8 cellular contexts compared by ENCODE assay signal in the genomic region with DNA sequence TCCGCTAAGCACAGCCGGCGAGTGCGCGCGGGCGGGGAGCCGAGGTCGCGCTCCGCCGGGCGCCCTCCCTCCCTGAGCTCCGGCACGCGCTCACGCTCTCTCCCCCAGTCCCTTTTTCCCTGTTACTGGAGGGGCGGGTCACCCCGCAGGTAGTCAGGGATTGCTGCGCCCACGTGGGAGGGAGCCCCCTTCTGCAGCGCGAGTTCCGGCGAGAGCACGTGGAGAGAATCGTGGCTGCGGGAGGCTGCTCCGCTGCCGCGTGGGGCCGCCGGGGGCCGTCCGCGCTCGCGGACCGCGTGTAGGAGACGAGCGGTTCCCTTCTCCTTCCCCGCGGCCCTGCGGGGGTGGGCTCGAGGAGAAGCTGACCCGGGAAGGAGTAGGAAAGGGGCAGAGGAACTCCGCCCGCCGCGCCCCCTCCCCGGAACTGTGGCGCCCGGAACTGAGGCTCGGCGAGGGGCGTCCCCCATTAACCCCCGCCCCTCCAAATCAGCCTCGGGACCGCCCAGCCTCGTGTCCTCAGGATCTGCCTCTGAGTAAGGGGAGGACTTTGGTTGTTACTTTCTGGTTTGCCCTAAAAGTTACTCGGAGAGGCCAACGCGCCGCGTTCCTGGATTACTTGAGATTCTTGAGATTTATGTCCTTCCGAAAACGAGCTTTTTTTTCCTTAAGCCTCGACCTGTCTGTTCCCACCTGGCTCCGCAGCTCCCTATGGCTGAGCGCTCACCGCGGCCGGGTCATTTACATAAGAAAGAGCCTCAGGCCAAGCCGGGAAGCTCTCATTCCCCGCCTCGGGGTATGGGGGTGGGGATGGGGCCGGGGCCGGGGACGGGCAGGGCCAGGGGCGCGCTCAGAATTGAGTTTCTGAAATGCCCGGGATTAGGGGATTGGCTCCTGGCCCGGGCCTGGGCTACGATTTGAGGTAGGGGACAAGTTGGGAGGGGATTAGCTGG. TPM values are rescaled to one million over a fixed set of nuclear protein-coding genes. Genes with fewer than 3 reads are reported as not detected.
DNase-seq lines count a peak whose midpoint lies in the region; ATAC-seq and TF ChIP-seq lines count a peak whose summit lies in the region.

No MANE protein-coding gene starts in this region.

- ATAC-seq in RWPE2 (ENCODE audit: low read depth), result peak; percentile 59
- peak; percentile 40 to 63 for ATAC-seq in left cardiac atrium
- ATAC-seq in sciatic nerve, result peak; percentile 51

- TF ChIP-seq CTCF in GM20000 (IDR thresholded peaks at IDR 0.05; ENCODE audit: extremely low read depth, missing control alignments) (no peak), RWPE2 (IDR thresholded peaks at IDR 0.05; ENCODE audit: poor library complexity, severe bottlenecking) (no peak)

- intact Hi-C loops in left cardiac atrium (cut with DNase I) (loop anchor here in 1 of 2 donors (5.0 kb wide), 1 partner anchor 37 kb away; no protein-coding TSS in a partner anchor), sciatic nerve (cut with DNase I) (no loop called here)

- peak; percentile 54 for DNase-seq in DMS 273 treated with DMSO at 0.1 percent for 48 hours (lab: John Stamatoyannopoulos, UW)
- peak; percentile 89 for DNase-seq in GM20000 (ENCODE audit: low spot score)
- DNase-seq in HPDE6-E6E7 (ENCODE audit: extremely low spot score), result peak; percentile 47
- peak; percentile 72 for DNase-seq in RWPE2 (ENCODE audit: low spot score)
- DNase-seq in activated gamma-delta T cell treated with Interleukin-2 at 50 U/mL for 16 hours, result peak; percentile 35
- peak; percentile 49 for DNase-seq in left cardiac atrium
- no peak for DNase-seq in sciatic nerve (ENCODE audit: low spot score)
- DNase-seq in A172 (ENCODE audit: low spot score), result no peak

- H3K9me3 ChIP-seq in RWPE2 (ENCODE audit: severe bottlenecking), result no peaks in the 10 kb centered on the region

- peak overlapping the region; percentile 77 for H3K27ac ChIP-seq in RWPE2 (ENCODE audit: poor library complexity, severe bottlenecking)

- no peaks in the 10 kb centered on the region for H3K27me3 ChIP-seq in RWPE2 (ENCODE audit: insufficient read depth, poor library complexity, severe bottlenecking)

- peaks cover 9% of the 10 kb centered on the region for H3K4me1 ChIP-seq in RWPE2 (ENCODE audit: insufficient read depth, poor library complexity, severe bottlenecking)

- peak overlapping the region; percentile 54 for H3K4me3 ChIP-seq in RWPE2 (ENCODE audit: severe bottlenecking)

- peaks cover 11% of the 10 kb centered on the region; the same call in 1 of the 2 replicates for H3K36me3 ChIP-seq in RWPE2 (ENCODE audit: low read depth)

RNA-seq across cellular contexts. Expression of gene HK2, which starts 1.2 kb away (rescaled TPM):
- total RNA-seq in left cardiac atrium (10 to 100 TPM; 17.2 to 18.4 TPM), sciatic nerve (15.7 TPM)
- total RNA-seq in A172 (2014; rRNA removed; shearing (Covaris generic)), result 0.09 and 1.0 TPM in 2 replicates

Comparison
In these comparisons a context has a peak if more than half of its experiments do, and no peak if none do; other contexts are left out.
1. DNase-seq: peak in DMS 273 treated with DMSO at 0.1 percent for 48 hours (single experiment), GM20000 (single experiment), HPDE6-E6E7 (single experiment), RWPE2 (single experiment), activated gamma-delta T cell treated with Interleukin-2 at 50 U/mL for 16 hours (single experiment) and left cardiac atrium (single experiment); none in sciatic nerve (single experiment) and A172 (single experiment).
2. Peak in every context shown above with its lines, with median percentiles within 50 percentile points of each other: ATAC-seq.